Comparison of ENCODE assay signal across 23 cellular contexts in the genomic region with DNA sequence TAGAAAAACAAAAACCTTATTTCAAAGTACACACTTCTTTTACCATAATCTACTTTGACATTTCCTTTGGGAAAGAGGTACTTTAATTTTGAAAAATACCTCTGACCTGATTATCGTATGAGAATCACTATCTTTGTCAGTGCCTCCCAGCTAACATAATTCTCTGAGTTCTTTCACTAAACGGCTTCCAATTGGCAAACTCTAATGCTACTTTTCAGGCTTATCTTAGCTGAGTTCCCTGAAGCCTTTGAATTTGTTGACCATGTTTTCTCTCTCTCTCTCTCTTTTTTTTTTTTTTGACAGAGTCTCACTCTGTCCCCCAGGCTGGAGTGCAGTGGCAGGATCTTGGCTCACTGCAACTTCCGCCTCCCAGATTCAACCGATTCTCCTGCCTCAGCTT.
DNase-seq lines count a peak whose midpoint lies in the region; ATAC-seq and TF ChIP-seq lines count a peak whose summit lies in the region.
"Had no signal": no experiment of that assay in that cellular context is flagged by ENCODE, and none has a peak within 500 bp of the region (broad histone marks: within the 10 kb centered on the region; RNA-seq: fewer than 3 reads in every experiment).

No MANE protein-coding gene starts in this region.

- H3K4me3 ChIP-seq in BE2C (ENCODE audit: low read depth, low read length) (peak overlapping the region; percentile 11), mesenchymal stem cell (ENCODE audit: insufficient read depth in 1 of 2, low read depth in 1 of 2, low read length in 2 of 2) (no peak overlapping the region), upper lobe of left lung (no peak overlapping the region)
- H3K4me3 ChIP-seq: BLaER1 treated with 17β-estradiol and CSF1 and Interleukin-3, amounts not matched to agents 10 nM and 100 nM; GM12878; HAP-1 had no signal

- no peaks in the 10 kb centered on the region for H3K9me3 Mint-ChIP-seq in mesothelial cell of epicardium
- H3K9me3 Mint-ChIP-seq in activated CD8-positive, alpha-beta memory T cell treated with anti-CD3 and anti-CD28 coated beads, Interleukin-2, amount 10 ng/mL, durations not matched to agents 7 days and 5 days (ENCODE audit: low read depth), result no peaks in the 10 kb centered on the region
- H3K9me3 Mint-ChIP-seq: CD4-positive, alpha-beta T cell had no signal

- H3K4me1 Mint-ChIP-seq in mesothelial cell of epicardium, result peaks cover 20% of the 10 kb centered on the region
- H3K4me1 Mint-ChIP-seq in activated CD8-positive, alpha-beta memory T cell treated with anti-CD3 and anti-CD28 coated beads, Interleukin-2, amount 10 ng/mL, durations not matched to agents 7 days and 5 days, result no peaks in the 10 kb centered on the region
- H3K4me1 Mint-ChIP-seq: B cell, CD14-positive monocyte had no signal

- H3K23ac ChIP-seq in mesenchymal stem cell (ENCODE audit: low read length in 2 of 2), result no peak overlapping the region

- no peak overlapping the region for H3K18ac ChIP-seq in mesenchymal stem cell (ENCODE audit: low read depth in 1 of 2, low read length in 2 of 2)

- H3K4ac ChIP-seq in mesenchymal stem cell (ENCODE audit: low read depth in 1 of 2, low read length in 2 of 2), result no peak overlapping the region

- ATAC-seq in SK-N-SH treated with all-trans-retinoic acid at 6 μM for 48 hours (no peak; the same call in 2 of the 3 replicates), upper lobe of left lung (ENCODE audit: low FRiP score in 2 of 2) (no peak)
- no peak for ATAC-seq in activated CD8-positive, alpha-beta memory T cell treated with anti-CD3 and anti-CD28 coated beads, Interleukin-2, amount 10 ng/mL, durations not matched to agents 7 days and 5 days
- ATAC-seq: GM12878 had no signal

- no peaks in the 10 kb centered on the region for H3K79me1 ChIP-seq in mesenchymal stem cell (replicated peaks; ENCODE audit: low read length, poor library complexity, severe bottlenecking)

- H3K27ac ChIP-seq in mesenchymal stem cell (ENCODE audit: low read length, poor library complexity, severe bottlenecking) (no peak overlapping the region), upper lobe of left lung (no peak overlapping the region)
- H3K27ac ChIP-seq: 22Rv1; BLaER1 treated with 17β-estradiol and CSF1 and Interleukin-3, amounts not matched to agents 10 nM and 100 nM had no signal

- H3K36me3 ChIP-seq in BE2C (no peaks in the 10 kb centered on the region), mesenchymal stem cell (ENCODE audit: control insufficient read depth in 1 of 2, insufficient read depth in 2 of 2, low read depth in 1 of 2, low read length in 2 of 2) (no peaks in the 10 kb centered on the region), upper lobe of left lung (no peaks in the 10 kb centered on the region)
- H3K36me3 ChIP-seq: BLaER1 treated with 17β-estradiol and CSF1 and Interleukin-3, amounts not matched to agents 10 nM and 100 nM; HAP-1 had no signal

- TF ChIP-seq POLR2A in upper lobe of left lung (IDR thresholded peaks at IDR 0.05), result no peak

- H3K9me3 ChIP-seq in BE2C (no peaks in the 10 kb centered on the region), mesenchymal stem cell (ENCODE audit: control insufficient read depth, low read length) (no peaks in the 10 kb centered on the region), upper lobe of left lung (no peaks in the 10 kb centered on the region)
- H3K9me3 ChIP-seq: BLaER1 treated with 17β-estradiol and CSF1 and Interleukin-3, amounts not matched to agents 10 nM and 100 nM; HAP-1 had no signal

- no peak overlapping the region for H4K91ac ChIP-seq in mesenchymal stem cell (ENCODE audit: low read length)

- no peak for TF ChIP-seq EP300 in upper lobe of left lung (IDR thresholded peaks at IDR 0.05)

- H2BK15ac ChIP-seq in mesenchymal stem cell (ENCODE audit: low read depth, poor library complexity, severe bottlenecking), result no peak overlapping the region

- H3K14ac ChIP-seq in mesenchymal stem cell (ENCODE audit: low read length in 2 of 2), result no peak overlapping the region

- H3K4me2 ChIP-seq in mesenchymal stem cell (ENCODE audit: low read length, poor library complexity, severe bottlenecking), result no peak overlapping the region
- H3K4me2 ChIP-seq: BLaER1 treated with 17β-estradiol and CSF1 and Interleukin-3, amounts not matched to agents 10 nM and 100 nM had no signal

- H4K8ac ChIP-seq in mesenchymal stem cell (ENCODE audit: low read length), result no peak overlapping the region

- peak overlapping the region; percentile 2 for H3K27ac Mint-ChIP-seq in mesothelial cell of epicardium
- H3K27ac Mint-ChIP-seq in activated CD8-positive, alpha-beta memory T cell treated with anti-CD3 and anti-CD28 coated beads, Interleukin-2, amount 10 ng/mL, durations not matched to agents 7 days and 5 days, result no peak overlapping the region
- H3K27ac Mint-ChIP-seq: B cell; CD14-positive monocyte; CD4-positive, alpha-beta T cell; HFFc6 had no signal

- no peak overlapping the region for H3K9ac ChIP-seq in mesenchymal stem cell (ENCODE audit: low read length)
- H3K9ac ChIP-seq: BLaER1 treated with 17β-estradiol and CSF1 and Interleukin-3, amounts not matched to agents 10 nM and 100 nM had no signal

- no peak overlapping the region for H2BK120ac ChIP-seq in mesenchymal stem cell (ENCODE audit: low read depth, low read length)

- no peak for DNase-seq in BE2C
- DNase-seq in mesothelial cell of epicardium (ENCODE audit: low spot score in 2 of 2, unreplicated experiment in 2 of 2), result no peak
- DNase-seq in retina, result peak; percentile 12
- no peak for DNase-seq in mesenchymal stem cell
- no peak for DNase-seq in upper lobe of left lung
- no peak for DNase-seq in dermis blood vessel endothelial cell
- no peak for DNase-seq in activated CD8-positive, alpha-beta memory T cell treated with anti-CD3 and anti-CD28 coated beads, Interleukin-2, amount 10 ng/mL, durations not matched to agents 7 days and 5 days
- DNase-seq: Calu3; CD4-positive, alpha-beta T cell; COR-L47; DMS153; DMS79; EL; GDM1; GOT3; HFFc6 had no signal

- H2AK5ac ChIP-seq in mesenchymal stem cell (ENCODE audit: low read length, severe bottlenecking), result no peak overlapping the region

- CTCF ChIA-PET in activated CD8-positive, alpha-beta memory T cell treated with anti-CD3 and anti-CD28 coated beads, Interleukin-2, amount 10 ng/mL, durations not matched to agents 7 days and 5 days (lab: Charles Lee), result no interaction called here

- H3K36me3 Mint-ChIP-seq in mesothelial cell of epicardium, result no peaks in the 10 kb centered on the region
- no peaks in the 10 kb centered on the region for H3K36me3 Mint-ChIP-seq in activated CD8-positive, alpha-beta memory T cell treated with anti-CD3 and anti-CD28 coated beads, Interleukin-2, amount 10 ng/mL, durations not matched to agents 7 days and 5 days
- H3K36me3 Mint-ChIP-seq: CD14-positive monocyte had no signal

- H2AFZ ChIP-seq in mesenchymal stem cell (ENCODE audit: low read depth, low read length), result no peak overlapping the region

- TF ChIP-seq CTCF in BE2C (IDR thresholded peaks at IDR 0.05; ENCODE audit: low read depth, low read length) (no peak), mesothelial cell of epicardium (IDR thresholded peaks at IDR 0.05; ENCODE audit: unreplicated experiment) (no peak), upper lobe of left lung (IDR thresholded peaks at IDR 0.05) (no peak)

- WGBS in mesenchymal stem cell, result 82% methylated on average over 4 of the region's 4 CpGs
- 66 to 67% methylated on average over 4 of the region's 4 CpGs for WGBS in upper lobe of left lung, 2 donors

- H3K27me3 Mint-ChIP-seq in mesothelial cell of epicardium (ENCODE audit: low read depth), result no peaks in the 10 kb centered on the region
- H3K27me3 Mint-ChIP-seq in activated CD8-positive, alpha-beta memory T cell treated with anti-CD3 and anti-CD28 coated beads, Interleukin-2, amount 10 ng/mL, durations not matched to agents 7 days and 5 days, result no peaks in the 10 kb centered on the region
- H3K27me3 Mint-ChIP-seq: CD4-positive, alpha-beta T cell had no signal

- H3K27me3 ChIP-seq in BE2C (no peaks in the 10 kb centered on the region), mesenchymal stem cell (ENCODE audit: control insufficient read depth in 1 of 2, insufficient read depth in 1 of 2, low read length in 2 of 2) (no peaks in the 10 kb centered on the region), upper lobe of left lung (no peaks in the 10 kb centered on the region)
- H3K27me3 ChIP-seq: BLaER1 treated with 17β-estradiol and CSF1 and Interleukin-3, amounts not matched to agents 10 nM and 100 nM had no signal

- peaks cover 24% of the 10 kb centered on the region for H3K4me1 ChIP-seq in BE2C
- H3K4me1 ChIP-seq in mesenchymal stem cell (ENCODE audit: control insufficient read depth, insufficient read depth, low read depth, low read length), result no peaks in the 10 kb centered on the region
- no peaks in the 10 kb centered on the region for H3K4me1 ChIP-seq in upper lobe of left lung
- H3K4me1 ChIP-seq: BLaER1 treated with 17β-estradiol and CSF1 and Interleukin-3, amounts not matched to agents 10 nM and 100 nM had no signal

- H3K4me3 Mint-ChIP-seq in mesothelial cell of epicardium, result no peak overlapping the region
- H3K4me3 Mint-ChIP-seq in activated CD8-positive, alpha-beta memory T cell treated with anti-CD3 and anti-CD28 coated beads, Interleukin-2, amount 10 ng/mL, durations not matched to agents 7 days and 5 days, result no peak overlapping the region
- H3K4me3 Mint-ChIP-seq: B cell; CD14-positive monocyte; CD4-positive, alpha-beta T cell; HFFc6 had no signal

- H2BK12ac ChIP-seq in mesenchymal stem cell (ENCODE audit: low read length in 2 of 2), result no peak overlapping the region

- H2BK5ac ChIP-seq in mesenchymal stem cell (ENCODE audit: low read depth, low read length, poor library complexity, severe bottlenecking), result no peak overlapping the region

TF ChIP-seq in SK-N-SH treated with all-trans-retinoic acid at 6 μM for 48 hours, 23 proteins besides CTCF, POLR2A, EP300 and RAD21:
- TF ChIP-seq ISL1 (CRISPR knock-in tag; IDR thresholded peaks at IDR 0.05) (peak; percentile 45; the same call in 1 of the 2 replicates), TCF4 (CRISPR knock-in tag; IDR thresholded peaks at IDR 0.05; ENCODE audit: borderline replicate concordance) (no peak)
